Comparison of ENCODE assay signal across 8 cellular contexts in the genomic region with DNA sequence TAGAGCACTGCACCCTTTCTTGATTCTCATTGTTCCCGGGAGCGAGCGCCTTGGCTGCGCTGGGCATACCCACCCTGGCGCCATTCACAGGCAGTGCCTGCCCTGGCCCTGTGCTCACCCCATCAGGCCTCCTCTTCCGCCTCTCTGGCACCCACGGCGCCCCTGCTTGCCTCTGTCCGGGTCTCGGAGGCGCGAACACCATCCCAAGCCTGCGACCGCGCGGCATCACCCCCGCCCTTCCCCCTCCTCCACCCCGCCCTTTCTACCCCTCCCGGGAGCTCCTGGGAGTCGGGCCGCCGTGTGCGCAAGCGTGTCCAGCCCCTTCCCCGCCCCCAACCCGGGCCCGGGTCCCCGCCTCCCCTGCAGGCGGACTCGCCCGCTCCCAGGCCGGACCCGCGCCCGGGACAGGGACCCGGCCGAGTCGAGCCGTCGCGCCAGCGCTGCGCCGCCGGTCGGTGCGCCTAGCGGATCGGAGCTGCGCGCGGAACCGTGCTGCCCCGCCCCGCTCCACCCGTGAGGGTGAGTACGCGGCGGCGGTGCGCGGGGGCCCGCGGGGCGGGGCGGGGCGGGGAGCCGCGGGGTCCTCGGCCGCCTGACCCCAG. TPM values are rescaled to one million over a fixed set of nuclear protein-coding genes. Genes with fewer than 3 reads are reported as not detected.
DNase-seq lines count a peak whose midpoint lies in the region; ATAC-seq lines count a peak whose summit lies in the region.

A gene with protein sequence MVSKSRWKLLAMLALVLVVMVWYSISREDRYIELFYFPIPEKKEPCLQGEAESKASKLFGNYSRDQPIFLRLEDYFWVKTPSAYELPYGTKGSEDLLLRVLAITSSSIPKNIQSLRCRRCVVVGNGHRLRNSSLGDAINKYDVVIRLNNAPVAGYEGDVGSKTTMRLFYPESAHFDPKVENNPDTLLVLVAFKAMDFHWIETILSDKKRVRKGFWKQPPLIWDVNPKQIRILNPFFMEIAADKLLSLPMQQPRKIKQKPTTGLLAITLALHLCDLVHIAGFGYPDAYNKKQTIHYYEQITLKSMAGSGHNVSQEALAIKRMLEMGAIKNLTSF (plus strand): TSS at position 363 of the 602 bp plus-strand sequence. CDS start 50,470 bp downstream, outside the sequence.

- H3K4me3 Mint-ChIP-seq in activated CD8-positive, alpha-beta memory T cell treated with anti-CD3 and anti-CD28 coated beads, Interleukin-2, amount 10 ng/mL, durations not matched to agents 7 days and 5 days = peak within 1 kb of the TSS; percentile 97

- peak within 1 kb of the TSS; percentile 96 for H3K27ac Mint-ChIP-seq in activated CD8-positive, alpha-beta memory T cell treated with anti-CD3 and anti-CD28 coated beads, Interleukin-2, amount 10 ng/mL, durations not matched to agents 7 days and 5 days

- in situ Hi-C loops in endometrial microvascular endothelial cells (cut with HindIII; ENCODE audit: inconsistent ontology term, low pct_unique_long_range_greater_than_20kb, low sequenced_read_pairs) = no loop called here

- DNase-seq in AG08395 (ENCODE audit: low spot score) = peak; percentile 82
- DNase-seq in NCI-H748 treated with DMSO at 0.1 percent for 48 hours (lab: John Stamatoyannopoulos, UW) = peak; percentile 10
- DNase-seq in activated CD8-positive, alpha-beta memory T cell treated with anti-CD3 and anti-CD28 coated beads, Interleukin-2, amount 10 ng/mL, durations not matched to agents 7 days and 5 days = peak; percentile 83
- DNase-seq in midbrain (lab: John Stamatoyannopoulos, UW) = peak; percentile 80
- DNase-seq in stimulated activated CD8-positive, alpha-beta memory T cell treated with anti-CD3 and anti-CD28 coated beads, Interleukin-15, amount 100 ng/mL, for 48 hours (ENCODE audit: low read depth in 2 of 2) = peak; percentile 65 to 71

- peaks cover 53% of the 10 kb centered on the region for H3K4me1 Mint-ChIP-seq in activated CD8-positive, alpha-beta memory T cell treated with anti-CD3 and anti-CD28 coated beads, Interleukin-2, amount 10 ng/mL, durations not matched to agents 7 days and 5 days

- CTCF ChIA-PET in activated CD8-positive, alpha-beta memory T cell treated with anti-CD3 and anti-CD28 coated beads, Interleukin-2, amount 10 ng/mL, durations not matched to agents 7 days and 5 days (lab: Charles Lee) = interaction anchor here (1.7 to 3.7 kb wide), 4 partner anchors 26 to 125 kb away, joined by 8 to 14 read pairs (median 9); no protein-coding TSS in a partner anchor

- ATAC-seq in GM18867 (IDR thresholded peaks at IDR 0.05; ENCODE audit: unreplicated experiment) = peak; percentile 74
- ATAC-seq in HG03108 (IDR thresholded peaks at IDR 0.05; ENCODE audit: unreplicated experiment) = peak; percentile 67
- ATAC-seq in activated CD8-positive, alpha-beta memory T cell treated with anti-CD3 and anti-CD28 coated beads, Interleukin-2, amount 10 ng/mL, durations not matched to agents 7 days and 5 days = peak; percentile 75

- no peaks in the 10 kb centered on the region for H3K9me3 Mint-ChIP-seq in activated CD8-positive, alpha-beta memory T cell treated with anti-CD3 and anti-CD28 coated beads, Interleukin-2, amount 10 ng/mL, durations not matched to agents 7 days and 5 days (ENCODE audit: low read depth)

- peaks cover 21% of the 10 kb centered on the region for H3K36me3 Mint-ChIP-seq in activated CD8-positive, alpha-beta memory T cell treated with anti-CD3 and anti-CD28 coated beads, Interleukin-2, amount 10 ng/mL, durations not matched to agents 7 days and 5 days

- no peaks in the 10 kb centered on the region for H3K27me3 Mint-ChIP-seq in activated CD8-positive, alpha-beta memory T cell treated with anti-CD3 and anti-CD28 coated beads, Interleukin-2, amount 10 ng/mL, durations not matched to agents 7 days and 5 days

RNA-seq across cellular contexts. Expression of the gene that starts here (rescaled TPM):
- 10 to 100 TPM in 1 of 2 experiments, 1 to 10 TPM in 1; 8.8 to 11.5 TPM for total RNA-seq in activated CD8-positive, alpha-beta memory T cell treated with anti-CD3 and anti-CD28 coated beads, Interleukin-2, amount 10 ng/mL, durations not matched to agents 7 days and 5 days
- total RNA-seq in endometrial microvascular endothelial cells (ENCODE audit: inconsistent ontology term) = 33.8 TPM

Comparison
In these comparisons a context has a peak if more than half of its experiments do, and no peak if none do; other contexts are left out.
1. Peak in every context shown above with its lines: DNase-seq and ATAC-seq.
2. DNase-seq: peak in every context shown above with its lines; median percentile 83 in activated CD8-positive, alpha-beta memory T cell treated with anti-CD3 and anti-CD28 coated beads, Interleukin-2, amount 10 ng/mL, durations not matched to agents 7 days and 5 days; 82 in AG08395; 80 in midbrain; 68 in stimulated activated CD8-positive, alpha-beta memory T cell treated with anti-CD3 and anti-CD28 coated beads, Interleukin-15, amount 100 ng/mL, for 48 hours; 10 in NCI-H748 treated with DMSO at 0.1 percent for 48 hours.